In the genomic region with DNA sequence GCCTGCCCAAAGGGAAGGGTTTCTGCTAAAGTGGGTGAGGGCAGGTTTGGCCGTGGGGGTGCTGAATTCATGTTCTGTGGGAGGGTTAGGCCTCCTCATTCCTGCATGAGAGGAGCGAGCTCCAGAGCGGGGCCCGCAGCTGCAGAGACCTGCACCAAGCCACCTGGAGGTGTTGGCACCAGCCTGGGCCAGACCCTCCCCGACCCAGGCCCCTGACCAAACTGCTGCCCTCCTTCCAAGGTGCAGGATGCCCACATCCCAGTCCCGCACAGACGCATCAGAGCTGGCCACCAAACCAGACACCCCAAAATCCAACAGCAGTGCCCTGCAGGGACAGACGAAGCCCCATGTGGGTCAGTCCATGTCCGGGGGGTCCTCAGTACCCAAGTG, we compare ENCODE assay signal across 22 cellular contexts.
"Had no signal": no experiment of that assay in that cellular context is flagged by ENCODE, and none has a peak within 500 bp of the region (broad histone marks: within the 10 kb centered on the region; RNA-seq: fewer than 3 reads in every experiment).

No MANE protein-coding gene starts in this region.

- H3K4me1 Mint-ChIP-seq: activated CD4-positive, alpha-beta T cell treated with anti-CD3 and anti-CD28 coated beads, Interleukin-2, amount 10 ng/mL, durations not matched to agents 7 days and 5 days; naive B cell had no signal

- H3K9me3 ChIP-seq: mucosa of descending colon, pancreas, transverse colon, uterus had no signal

- H3K36me3 ChIP-seq: pancreas, transverse colon, uterus had no signal

- H3K4me1 ChIP-seq: pancreas, uterus had no signal

- H3K27me3 Mint-ChIP-seq: activated CD4-positive, alpha-beta T cell treated with anti-CD3 and anti-CD28 coated beads, Interleukin-2, amount 10 ng/mL, durations not matched to agents 7 days and 5 days; activated naive CD8-positive, alpha-beta T cell had no signal

- H3K4me3 ChIP-seq: mucosa of descending colon, pancreas, SK-N-MC, transverse colon, uterus had no signal

- H3K27me3 ChIP-seq: pancreas, transverse colon, uterus had no signal

- H3K4me3 Mint-ChIP-seq: activated CD4-positive, alpha-beta T cell treated with anti-CD3 and anti-CD28 coated beads, Interleukin-2, amount 10 ng/mL, durations not matched to agents 7 days and 5 days; activated CD8-positive, alpha-beta T cell treated with anti-CD3 and anti-CD28 coated beads, Interleukin-2, amount 10 ng/mL, durations not matched to agents 7 days and 5 days; activated naive CD8-positive, alpha-beta T cell; activated T-cell treated with anti-CD3 and anti-CD28 coated beads, Interleukin-2, amount 50 U/mL, for 72 hours; memory B cell; naive B cell; T-helper 2 cell treated with Interferon-gamma antibody and Interleukin-4, amounts not matched to agents 5 μg/mL and 100 μg/mL, for 36 hours had no signal

- ATAC-seq: activated CD8-positive, alpha-beta T cell treated with anti-CD3 and anti-CD28 coated beads, Interleukin-2, amount 10 ng/mL, durations not matched to agents 7 days and 5 days; activated T-cell treated with anti-CD3 and anti-CD28 coated beads, Interleukin-2, amount 50 U/mL, for 72 hours; mucosa of descending colon had no signal

- H3K9me3 Mint-ChIP-seq: activated CD4-positive, alpha-beta T cell treated with anti-CD3 and anti-CD28 coated beads, Interleukin-2, amount 10 ng/mL, durations not matched to agents 7 days and 5 days; activated T-cell treated with anti-CD3 and anti-CD28 coated beads, Interleukin-2, amount 50 U/mL, for 72 hours; memory B cell; naive B cell; T-helper 2 cell treated with Interferon-gamma antibody and Interleukin-4, amounts not matched to agents 5 μg/mL and 100 μg/mL, for 36 hours had no signal

- H3K36me3 Mint-ChIP-seq: activated naive CD8-positive, alpha-beta T cell; memory B cell; naive B cell had no signal

- H3K27ac Mint-ChIP-seq: activated CD4-positive, alpha-beta T cell treated with anti-CD3 and anti-CD28 coated beads, Interleukin-2, amount 10 ng/mL, durations not matched to agents 7 days and 5 days; activated CD8-positive, alpha-beta T cell treated with anti-CD3 and anti-CD28 coated beads, Interleukin-2, amount 10 ng/mL, durations not matched to agents 7 days and 5 days; activated naive CD8-positive, alpha-beta T cell; activated T-cell treated with anti-CD3 and anti-CD28 coated beads, Interleukin-2, amount 50 U/mL, for 72 hours; memory B cell; naive B cell; T-helper 2 cell treated with Interferon-gamma antibody and Interleukin-4, amounts not matched to agents 5 μg/mL and 100 μg/mL, for 36 hours had no signal

- DNase-seq: activated CD4-positive, alpha-beta T cell treated with anti-CD3 and anti-CD28 coated beads, Interleukin-2, amount 10 ng/mL, durations not matched to agents 7 days and 5 days; activated CD4-positive, CD25-positive, alpha-beta regulatory T cell; activated CD8-positive, alpha-beta memory T cell treated with anti-CD3 and anti-CD28 coated beads, Interleukin-2, amount 50 U/mL, for 4 hours; activated CD8-positive, alpha-beta T cell treated with anti-CD3 and anti-CD28 coated beads, Interleukin-2, amount 10 ng/mL, durations not matched to agents 7 days and 5 days; activated effector memory CD4-positive, alpha-beta T cell treated with anti-CD3 and anti-CD28 coated beads, Interleukin-2, amount 50 U/mL, for 16 hours; activated T-cell treated with anti-CD3 and anti-CD28 coated beads, Interleukin-2, amount 50 U/mL, for 72 hours; dermis blood vessel endothelial cell; effector memory CD4-positive, alpha-beta T cell; hypothalamus; mucosa of descending colon; naive B cell; pancreas; stimulated activated CD4-positive, alpha-beta T cell treated with anti-CD3 and anti-CD28 coated beads, Interleukin-12 subunit alpha, Interleukin-12 subunit beta, amount 100 ng/mL, for 4 hours; stimulated activated CD4-positive, alpha-beta T cell treated with anti-CD3 and anti-CD28 coated beads, Interleukin-1b, Interleukin-23, amount 100 ng/mL, for 48 hours; stimulated activated CD8-positive, alpha-beta memory T cell treated with anti-CD3 and anti-CD28 coated beads, Interleukin-4, amount 100 ng/mL, for 48 hours; stimulated activated naive CD4-positive, alpha-beta T cell; transverse colon; uterus had no signal

- H3K27ac ChIP-seq: pancreas, SK-N-MC had no signal
